ENCODE assay signal across 8 cellular contexts in the genomic region with DNA sequence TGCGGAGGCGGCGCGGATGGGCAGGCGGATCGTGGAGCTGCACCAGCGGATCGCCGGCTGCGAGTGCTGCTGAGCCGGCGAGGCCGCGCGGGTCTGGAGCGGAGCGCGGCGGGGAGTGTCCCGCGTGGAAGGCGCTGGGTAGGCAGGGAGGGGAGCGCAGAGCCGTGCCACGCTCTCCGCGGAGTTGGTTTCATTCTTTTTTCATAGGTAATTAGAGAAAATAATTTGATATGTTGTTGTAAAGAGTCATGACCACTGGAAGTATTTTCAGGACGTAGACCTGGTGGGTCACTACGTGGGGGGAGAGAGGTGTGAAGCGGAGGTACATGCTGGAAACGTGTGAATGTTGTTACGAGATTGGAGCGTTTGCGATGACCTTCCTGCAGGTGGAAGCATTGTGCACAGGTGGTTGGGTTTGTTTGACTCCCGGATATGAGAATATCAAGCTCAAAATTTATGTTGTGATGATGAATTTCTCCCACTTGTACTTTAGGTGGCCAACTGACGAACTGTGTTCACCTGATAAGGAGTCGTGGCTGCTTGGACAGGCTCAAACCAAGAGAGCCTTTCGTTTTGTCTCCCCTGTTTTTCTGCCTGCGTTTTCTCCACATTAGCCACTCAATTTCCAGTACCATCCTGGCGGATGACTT. TPM values are rescaled to one million over a fixed set of nuclear protein-coding genes. Genes with fewer than 3 reads are reported as not detected.
DNase-seq lines count a peak whose midpoint lies in the region; ATAC-seq and TF ChIP-seq lines count a peak whose summit lies in the region.

No MANE protein-coding gene starts in this region.

- H3K9me3 ChIP-seq in CD4-positive, alpha-beta T cell (ENCODE audit: control insufficient read depth, low read length): no peaks in the 10 kb centered on the region
- no peaks in the 10 kb centered on the region for H3K9me3 ChIP-seq in OCI-LY7 (ENCODE audit: low read length)

- peak; percentile 57 for ATAC-seq in CD4-positive, alpha-beta T cell (ENCODE audit: poor library complexity)
- ATAC-seq in GM19351 (IDR thresholded peaks at IDR 0.05; ENCODE audit: unreplicated experiment): peak; percentile 46
- ATAC-seq in HG03442 (IDR thresholded peaks at IDR 0.05; ENCODE audit: unreplicated experiment): peak; percentile 35

- no peaks in the 10 kb centered on the region for H3K27me3 ChIP-seq in CD4-positive, alpha-beta T cell (ENCODE audit: control insufficient read depth, insufficient read depth, low read length)
- H3K27me3 ChIP-seq in rectal smooth muscle tissue (ENCODE audit: control insufficient read depth, insufficient read depth, low read length): no peaks in the 10 kb centered on the region

- intact Hi-C loops in CD4-positive, alpha-beta T cell (cut with DNase I, micrococcal nuclease): loop anchor here (1.0 to 10.0 kb wide), 8 partner anchors 14 to 200 kb away; partner anchors contain the start of genes BLOC1S4 (in 2 of the 2), MRFAP1L1 (in 2 of the 2), KIAA0232 (in 1 of the 2) and MRFAP1 (in 1 of the 2)
- intact Hi-C loops in OCI-LY7 (cut with micrococcal nuclease; ENCODE audit: unreplicated experiment): loop anchor here (1.0 to 2.0 kb wide), 4 partner anchors 34 to 394 kb away; partner anchors contain the start of genes BLOC1S4, GRPEL1, MRFAP1 and MRFAP1L1

- H3K36me3 Mint-ChIP-seq in CD4-positive, alpha-beta T cell (ENCODE audit: low read depth): peaks cover 64% of the 10 kb centered on the region
- H3K36me3 Mint-ChIP-seq in glutamatergic neuron (ENCODE audit: unreplicated experiment): no peaks in the 10 kb centered on the region

- H3K9ac ChIP-seq in rectal smooth muscle tissue (ENCODE audit: low read length): peak overlapping the region; percentile 41

- peak; percentile 78 for TF ChIP-seq CTCF in CD4-positive, alpha-beta T cell (IDR thresholded peaks at IDR 0.05)
- TF ChIP-seq CTCF in OCI-LY7 (conservative IDR thresholded peaks at IDR 0.05; ENCODE audit: low read length) (peak; percentile 72), glutamatergic neuron (IDR thresholded peaks at IDR 0.05; ENCODE audit: partially characterized antibody, unreplicated experiment) (no peak)

- H3K27ac ChIP-seq in CD4-positive, alpha-beta T cell (ENCODE audit: low read depth, low read length): peak overlapping the region; percentile 76
- H3K27ac ChIP-seq in OCI-LY7 (ENCODE audit: low read depth, low read length, poor library complexity, severe bottlenecking) (peak overlapping the region; percentile 85), rectal smooth muscle tissue (ENCODE audit: low read depth, low read length) (peak overlapping the region; percentile 88)

- H3K4me2 ChIP-seq in OCI-LY7 (ENCODE audit: low read length): peak overlapping the region; percentile 77

- no TSS peak for BruUV-seq in OCI-LY7 (replicated peaks; lab: Mats Ljungman, UMichigan)

- CTCF ChIA-PET in CD4-positive, alpha-beta T cell (lab: Charles Lee): interaction anchor here (0.6 to 4.1 kb wide), 23 partner anchors 9 to 396 kb away, joined by 3 to 74 read pairs (median 4); partner anchors contain the start of genes BLOC1S4, KIAA0232, MRFAP1 and MRFAP1L1
- CTCF ChIA-PET in OCI-LY7 (lab: Charles Lee; ENCODE audit: unreplicated experiment): interaction anchor here (0.6 to 1.3 kb wide), 3 partner anchors 12 to 43 kb away, joined by 3 read pairs; no protein-coding TSS in a partner anchor

- H3K79me2 ChIP-seq in OCI-LY7 (ENCODE audit: insufficient read depth, low read depth, low read length): peaks cover 25% of the 10 kb centered on the region

- H4K20me1 ChIP-seq in OCI-LY7 (ENCODE audit: insufficient read depth, low read length): peaks cover 13% of the 10 kb centered on the region

- POLR2A ChIA-PET in CD4-positive, alpha-beta T cell (lab: Charles Lee): interaction anchor here (0.6 to 7.5 kb wide), 27 partner anchors 10 to 415 kb away, joined by 3 to 245 read pairs (median 12); partner anchors contain the start of genes BLOC1S4, GRPEL1, MAN2B2 and MRFAP1
- POLR2A ChIA-PET in OCI-LY7 (lab: Charles Lee): interaction anchor here (0.6 to 1.8 kb wide), 7 partner anchors 25 to 100 kb away, joined by 3 to 10 read pairs (median 4); no protein-coding TSS in a partner anchor

- H3K4me3 ChIP-seq in OCI-LY7 (ENCODE audit: low read depth, low read length, poor library complexity, severe bottlenecking): peak overlapping the region; percentile 78
- H3K4me3 ChIP-seq in rectal smooth muscle tissue (ENCODE audit: low read length): peak overlapping the region; percentile 63

- peak; percentile 54 to 70 (median 60) for DNase-seq in CD4-positive, alpha-beta T cell
- DNase-seq in OCI-LY7 (ENCODE audit: low spot score) (peak; percentile 72), glutamatergic neuron (no peak), SHP77 treated with DMSO at 0.1 percent for 48 hours (lab: John Stamatoyannopoulos, UW) (no peak)
- peak; percentile 86 for DNase-seq in activated effector memory CD4-positive, alpha-beta T cell treated with anti-CD3 and anti-CD28 coated beads, Interleukin-2, amount 50 U/mL, for 16 hours

- H2AFZ ChIP-seq in OCI-LY7 (ENCODE audit: low read length): no peak overlapping the region

- no peaks in the 10 kb centered on the region for H3K9me2 ChIP-seq in OCI-LY7 (ENCODE audit: insufficient read depth, low read length)

- H3K27me3 Mint-ChIP-seq in CD4-positive, alpha-beta T cell: no peaks in the 10 kb centered on the region
- peaks cover 15% of the 10 kb centered on the region for H3K27me3 Mint-ChIP-seq in glutamatergic neuron (ENCODE audit: unreplicated experiment)

- no peaks in the 10 kb centered on the region for H3K9me3 Mint-ChIP-seq in CD4-positive, alpha-beta T cell
- peaks cover 9% of the 10 kb centered on the region for H3K9me3 Mint-ChIP-seq in glutamatergic neuron (ENCODE audit: unreplicated experiment)

- peaks cover 40% of the 10 kb centered on the region for H3K36me3 ChIP-seq in OCI-LY7 (ENCODE audit: insufficient read depth, low read length)
- peaks cover 6% of the 10 kb centered on the region for H3K36me3 ChIP-seq in rectal smooth muscle tissue (ENCODE audit: control insufficient read depth, insufficient read depth, low read length)

- peaks cover 55% of the 10 kb centered on the region for H3K4me1 Mint-ChIP-seq in CD4-positive, alpha-beta T cell (ENCODE audit: low read depth)
- H3K4me1 Mint-ChIP-seq in glutamatergic neuron (ENCODE audit: low read depth, unreplicated experiment): peaks cover 19% of the 10 kb centered on the region

- peak overlapping the region; percentile 96 for H3K27ac Mint-ChIP-seq in CD4-positive, alpha-beta T cell
- H3K27ac Mint-ChIP-seq in glutamatergic neuron (ENCODE audit: unreplicated experiment): peak overlapping the region; percentile 21

- H3K4me3 Mint-ChIP-seq in CD4-positive, alpha-beta T cell: peak overlapping the region; percentile 97
- peak overlapping the region; percentile 92 for H3K4me3 Mint-ChIP-seq in glutamatergic neuron (ENCODE audit: unreplicated experiment)

- peaks cover 24% of the 10 kb centered on the region for H3K4me1 ChIP-seq in OCI-LY7 (ENCODE audit: insufficient read depth, low read length, poor library complexity, severe bottlenecking)
- peaks cover 20% of the 10 kb centered on the region for H3K4me1 ChIP-seq in rectal smooth muscle tissue (ENCODE audit: control insufficient read depth, insufficient read depth, low read length)

RNA-seq across cellular contexts. Expression of gene S100P, which starts 19.1 kb away (rescaled TPM):
- total RNA-seq in CD4-positive, alpha-beta T cell: 1 to 10 TPM in 1 of 2 experiments, under 1 TPM in 1; 0.58 to 2.8 TPM
- not detected in 2 replicates for total RNA-seq in OCI-LY7 (2014; rRNA removed; shearing (Covaris generic))
- total RNA-seq in OCI-LY7 (2022) (not detected in 2 replicates), glutamatergic neuron (ENCODE audit: unreplicated experiment) (not detected)

RNA-seq across cellular contexts. Expression of gene MRFAP1, which starts 34.1 kb away (rescaled TPM):
- total RNA-seq in CD4-positive, alpha-beta T cell: 100 to 1,000 TPM; 172 to 181 TPM
- total RNA-seq in OCI-LY7 (2014; rRNA removed; shearing (Covaris generic)): 90.8 and 142 TPM in 2 replicates
- total RNA-seq in OCI-LY7 (2022): 213 and 224 TPM in 2 replicates
- total RNA-seq in glutamatergic neuron (ENCODE audit: unreplicated experiment): 226 TPM

RNA-seq across cellular contexts. Expression of gene MRFAP1L1, which starts 35.0 kb away (rescaled TPM):
- 10 to 100 TPM; 26.6 to 27.0 TPM for total RNA-seq in CD4-positive, alpha-beta T cell
- 50.5 and 79.2 TPM in 2 replicates for total RNA-seq in OCI-LY7 (2014; rRNA removed; shearing (Covaris generic))
- total RNA-seq in OCI-LY7 (2022) (49.3 and 50.1 TPM in 2 replicates), glutamatergic neuron (ENCODE audit: unreplicated experiment) (66.1 TPM)

RNA-seq across cellular contexts. Expression of gene BLOC1S4, which starts 41.3 kb away (rescaled TPM):
- 10 to 100 TPM; 24.6 to 27.6 TPM for total RNA-seq in CD4-positive, alpha-beta T cell
- 26.5 and 36.1 TPM in 2 replicates for total RNA-seq in OCI-LY7 (2014; rRNA removed; shearing (Covaris generic))
- 26.1 and 32.3 TPM in 2 replicates for total RNA-seq in OCI-LY7 (2022)
- total RNA-seq in glutamatergic neuron (ENCODE audit: unreplicated experiment): 22.5 TPM

Comparison
In these comparisons a context has a peak if more than half of its experiments do, and no peak if none do; other contexts are left out.
1. DNase-seq: peak in CD4-positive, alpha-beta T cell (10 of 10), OCI-LY7 (single experiment) and activated effector memory CD4-positive, alpha-beta T cell treated with anti-CD3 and anti-CD28 coated beads, Interleukin-2, amount 50 U/mL, for 16 hours (single experiment); none in glutamatergic neuron (single experiment) and SHP77 treated with DMSO at 0.1 percent for 48 hours (single experiment).
2. Peak in every context shown above with its lines, with median percentiles within 50 percentile points of each other: ATAC-seq and H3K27ac ChIP-seq.